Comparison of ENCODE assay signal across 37 cellular contexts in the genomic region with DNA sequence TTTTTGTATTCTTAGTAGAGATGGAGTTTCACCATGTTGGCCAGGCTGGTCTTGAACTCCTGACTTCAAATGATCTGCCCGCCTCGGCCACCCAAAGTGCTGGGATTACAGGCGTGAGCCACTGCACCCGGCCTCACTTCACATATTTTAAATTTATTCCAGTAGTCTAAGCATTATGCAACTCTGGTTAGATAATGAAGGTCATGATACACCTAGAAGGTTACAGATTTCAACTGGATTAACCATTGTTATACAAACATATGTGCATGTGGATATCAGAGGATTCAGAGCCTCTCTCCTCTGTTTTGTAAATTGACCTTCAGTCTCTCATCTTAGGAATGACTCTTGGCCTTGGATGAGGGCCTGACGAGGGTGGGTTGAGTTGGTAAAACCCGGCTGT.
DNase-seq lines count a peak whose midpoint lies in the region; ATAC-seq, FAIRE-seq and TF ChIP-seq lines count a peak whose summit lies in the region.
"Had no signal": no experiment of that assay in that cellular context is flagged by ENCODE, and none has a peak within 500 bp of the region (broad histone marks: within the 10 kb centered on the region; RNA-seq: fewer than 3 reads in every experiment).

No MANE protein-coding gene starts in this region.

- no peak overlapping the region for H3K4me3 Mint-ChIP-seq in GM23338
- H3K4me3 Mint-ChIP-seq: B cell; CD14-positive monocyte; CD4-positive, alpha-beta memory T cell; CD4-positive, alpha-beta T cell; CD4-positive, CD25-positive, alpha-beta regulatory T cell; CD8-positive, alpha-beta memory T cell; CD8-positive, alpha-beta T cell had no signal

- H3K9me3 Mint-ChIP-seq in GM23338 = no peaks in the 10 kb centered on the region

- no peaks in the 10 kb centered on the region for H3K36me3 Mint-ChIP-seq in GM23338 (ENCODE audit: low read depth)
- H3K36me3 Mint-ChIP-seq: CD14-positive monocyte; CD4-positive, alpha-beta memory T cell; CD4-positive, CD25-positive, alpha-beta regulatory T cell; CD8-positive, alpha-beta memory T cell; CD8-positive, alpha-beta T cell had no signal

- H3K9me2 ChIP-seq in GM23338 (ENCODE audit: insufficient read depth) = no peaks in the 10 kb centered on the region

- H2BK120ac ChIP-seq in IMR-90 (ENCODE audit: low read depth, low read length) = no peak overlapping the region
- no peak overlapping the region for H2BK120ac ChIP-seq in H1 (replicated peaks; ENCODE audit: low read depth, low read length)

- H4K20me1 ChIP-seq in GM23338 (replicated peaks; ENCODE audit: insufficient read depth) (no peaks in the 10 kb centered on the region), IMR-90 (ENCODE audit: insufficient read depth, low read length) (no peaks in the 10 kb centered on the region), K562 (replicated peaks; ENCODE audit: control insufficient read depth, insufficient read depth, low read length) (no peaks in the 10 kb centered on the region), H1 (replicated peaks in 1 of 2; ENCODE audit: control insufficient read depth in 1 of 2, insufficient read depth in 2 of 2, low read length in 2 of 2) (no peaks in the 10 kb centered on the region)
- H4K20me1 ChIP-seq: BLaER1; BLaER1 treated with 17β-estradiol and CSF1 and Interleukin-3, amounts not matched to agents 10 nM and 100 nM had no signal

- H3K56ac ChIP-seq in IMR-90 (ENCODE audit: extremely low read depth, insufficient read depth, low read length) (no peak overlapping the region), H1 (replicated peaks; ENCODE audit: insufficient read length, low read depth, low read length) (no peak overlapping the region)

- H3K79me1 ChIP-seq in IMR-90 (ENCODE audit: low read depth in 1 of 2, low read length in 2 of 2) = no peaks in the 10 kb centered on the region
- no peaks in the 10 kb centered on the region for H3K79me1 ChIP-seq in H1 (ENCODE audit: low read depth, low read length)

- peaks cover 6% of the 10 kb centered on the region for H3K27me3 Mint-ChIP-seq in GM23338 (ENCODE audit: insufficient read depth, low read depth, poor library complexity)
- H3K27me3 Mint-ChIP-seq: B cell; CD4-positive, alpha-beta T cell; CD4-positive, CD25-positive, alpha-beta regulatory T cell had no signal

- H3K9me3 ChIP-seq in IMR-90 (ENCODE audit: control insufficient read depth, insufficient read depth, low read length) (peaks cover 27% of the 10 kb centered on the region), K562 (replicated peaks; ENCODE audit: control insufficient read depth, insufficient read depth, low read depth, low read length) (no peaks in the 10 kb centered on the region), H1 (ENCODE audit: insufficient read depth in 2 of 2, low read depth in 1 of 2, low read length in 1 of 2) (no peaks in the 10 kb centered on the region)
- H3K9me3 ChIP-seq: A549; BE2C; BLaER1; BLaER1 treated with 17β-estradiol and CSF1 and Interleukin-3, amounts not matched to agents 10 nM and 100 nM; Caco-2 had no signal

- H2BK15ac ChIP-seq in IMR-90 (ENCODE audit: low read depth, low read length) = no peak overlapping the region
- no peak overlapping the region for H2BK15ac ChIP-seq in H1 (ENCODE audit: low read length)

- no peak for TF ChIP-seq EP300 in K562 (IDR thresholded peaks at IDR 0.05; ENCODE audit: low read length)
- no peak for TF ChIP-seq EP300 in H1 (IDR thresholded peaks at IDR 0.05; ENCODE audit: borderline replicate concordance in 1 of 2, low read depth in 2 of 2, low read length in 2 of 2)

- H2AFZ ChIP-seq in GM23338 = no peak overlapping the region
- no peak overlapping the region for H2AFZ ChIP-seq in IMR-90 (replicated peaks; ENCODE audit: low read length, poor library complexity)
- H2AFZ ChIP-seq in K562 (ENCODE audit: low read depth, low read length) = no peak overlapping the region
- no peak overlapping the region for H2AFZ ChIP-seq in H1 (ENCODE audit: low read length)

- H3K36me3 ChIP-seq in GM23338 (ENCODE audit: insufficient read depth) (no peaks in the 10 kb centered on the region), IMR-90 (ENCODE audit: control insufficient read depth, insufficient read depth, low read length) (no peaks in the 10 kb centered on the region), K562 (ENCODE audit: control insufficient read depth, insufficient read depth, low read length) (no peaks in the 10 kb centered on the region), H1 (ENCODE audit: control insufficient read depth in 2 of 4, insufficient read depth in 4 of 4, low read length in 3 of 4) (no peaks in the 10 kb centered on the region)
- H3K36me3 ChIP-seq: BLaER1; BLaER1 treated with 17β-estradiol and CSF1 and Interleukin-3, amounts not matched to agents 10 nM and 100 nM had no signal

- H3K27ac ChIP-seq in GM23338 (ENCODE audit: low read depth) (no peak overlapping the region), IMR-90 (ENCODE audit: insufficient read depth, low read length) (no peak overlapping the region), K562 (ENCODE audit: extremely low read depth, low read depth, low read length) (no peak overlapping the region), H1 (ENCODE audit: low read depth, low read length) (no peak overlapping the region), caudate nucleus (ENCODE audit: low read depth, low read length) (no peak overlapping the region)
- H3K27ac ChIP-seq: 22Rv1; A549; BLaER1; BLaER1 treated with 17β-estradiol and CSF1 and Interleukin-3, amounts not matched to agents 10 nM and 100 nM; C4-2B had no signal

- H2AK5ac ChIP-seq in IMR-90 (ENCODE audit: low read depth, low read length) = no peak overlapping the region
- H2AK5ac ChIP-seq in H1 (ENCODE audit: low read depth, low read length) = no peak overlapping the region

- H3K27ac Mint-ChIP-seq in GM23338 = no peak overlapping the region
- H3K27ac Mint-ChIP-seq: B cell; CD14-positive monocyte; CD4-positive, alpha-beta memory T cell; CD4-positive, alpha-beta T cell; CD4-positive, CD25-positive, alpha-beta regulatory T cell; CD8-positive, alpha-beta memory T cell; CD8-positive, alpha-beta T cell had no signal

- no peak overlapping the region for H3K14ac ChIP-seq in IMR-90 (replicated peaks; ENCODE audit: low read depth, low read length)
- no peak overlapping the region for H3K14ac ChIP-seq in H1 (ENCODE audit: insufficient read length)

- H3K4me1 Mint-ChIP-seq in GM23338 = peaks cover 33% of the 10 kb centered on the region
- H3K4me1 Mint-ChIP-seq: B cell; CD14-positive monocyte; CD4-positive, alpha-beta memory T cell; CD4-positive, CD25-positive, alpha-beta regulatory T cell; CD8-positive, alpha-beta memory T cell had no signal

- no peaks in the 10 kb centered on the region for H3K4me1 ChIP-seq in GM23338 (ENCODE audit: insufficient read depth)
- no peaks in the 10 kb centered on the region for H3K4me1 ChIP-seq in IMR-90 (ENCODE audit: control insufficient read depth, insufficient read depth, low read length)
- H3K4me1 ChIP-seq in K562 (replicated peaks in 1 of 2; ENCODE audit: control insufficient read depth in 2 of 2, insufficient read depth in 2 of 2, low read length in 2 of 2) = no peaks in the 10 kb centered on the region
- peaks cover 0 to 8% (median 3%) of the 10 kb centered on the region in 4 experiments; a peak in 3 of 7 replicates for H3K4me1 ChIP-seq in H1 (replicated peaks in 1 of 4; ENCODE audit: control insufficient read depth in 3 of 4, insufficient read depth in 4 of 4, low read length in 3 of 4)
- H3K4me1 ChIP-seq: A549, Caco-2 had no signal

- TF ChIP-seq POLR2A in IMR-90 (IDR thresholded peaks at IDR 0.05; ENCODE audit: low read depth, low read length) (no peak), K562 (conservative IDR thresholded peaks at IDR 0.05) (no peak), H1 (IDR thresholded peaks at IDR 0.05; ENCODE audit: control extremely low read depth in 1 of 2, low read depth in 2 of 2, low read length in 2 of 2) (no peak)

- H2BK12ac ChIP-seq in H1 (ENCODE audit: low read depth, low read length) = no peak overlapping the region

- TF ChIP-seq CTCF in GM23338 (conservative IDR thresholded peaks at IDR 0.05; ENCODE audit: low read depth in 2 of 2) = no peak
- TF ChIP-seq CTCF in IMR-90 (conservative IDR thresholded peaks at IDR 0.05; ENCODE audit: low read depth, low read length) = no peak
- TF ChIP-seq CTCF in K562 (IDR thresholded peaks at IDR 0.05 in 2 of 3, conservative IDR thresholded peaks at IDR 0.05 in 1 of 3; ENCODE audit: insufficient read depth in 2 of 3, low read depth in 1 of 3, low read length in 3 of 3) = no peak
- no peak for TF ChIP-seq CTCF in H1 (IDR thresholded peaks at IDR 0.05; ENCODE audit: control extremely low read depth in 1 of 3, insufficient read depth in 1 of 3, low read depth in 1 of 3, low read length in 3 of 3)

- WGBS in IMR-90 (ENCODE audit: extremely low coverage in 2 of 2, insufficient read length in 1 of 2), 2 experiments = no CpG with 5 or more reads among the region's 6 CpGs
- under 1% methylated on average over 6 of the region's 6 CpGs for WGBS in K562 (ENCODE audit: insufficient coverage, low coverage, missing lambda C conversion rate)
- WGBS in H1 (ENCODE audit: extremely low coverage in 1 of 2, insufficient coverage in 1 of 2, insufficient read length in 1 of 2, insufficient replicate concordance in 2 of 2, low coverage in 1 of 2, low lambda C conversion rate in 2 of 2, missing lambda C conversion rate in 1 of 2), 2 experiments = 90% methylated on average over 6 of the region's 6 CpGs; no CpG with 5 or more reads in 1 of the 2 experiments

- no peak overlapping the region for H2BK5ac ChIP-seq in IMR-90 (ENCODE audit: low read depth, low read length, poor library complexity, severe bottlenecking)
- no peak overlapping the region for H2BK5ac ChIP-seq in H1 (ENCODE audit: low read depth, low read length)

- H4K8ac ChIP-seq in IMR-90 (ENCODE audit: low read depth in 2 of 2, low read length in 2 of 2) (no peak overlapping the region), H1 (ENCODE audit: extremely low read depth, insufficient read depth, low read length) (no peak overlapping the region)

- FAIRE-seq in K562 (lab: Jason Lieb, UNC) = no peak
- FAIRE-seq in H1 (lab: Jason Lieb, UNC) = no peak
- FAIRE-seq: A204.1, A549, D721Med had no signal

- no peak overlapping the region for H3K4ac ChIP-seq in IMR-90 (ENCODE audit: low read depth, low read length)
- no peak overlapping the region for H3K4ac ChIP-seq in H1 (replicated peaks; ENCODE audit: insufficient read length, low read depth, low read length)

- dilution Hi-C loops in IMR-90 (cut with HindIII; ENCODE audit: low sequenced_read_pairs, unreplicated experiment) = no loop called here

- POLR2A ChIA-PET in IMR-90 (lab: Charles Lee; ENCODE audit: unreplicated experiment) = no interaction called here
- POLR2A ChIA-PET in K562 (lab: Yijun Ruan, JAX) = no interaction called here
- POLR2A ChIA-PET in H1 (lab: Charles Lee; ENCODE audit: partially characterized antibody) = no interaction called here

- TF ChIP-seq RAD21 in IMR-90 (IDR thresholded peaks at IDR 0.05; ENCODE audit: low read length) = no peak
- TF ChIP-seq RAD21 in K562 (CRISPR knock-in tag; conservative IDR thresholded peaks at IDR 0.05 in 1 of 2, IDR thresholded peaks at IDR 0.05 in 1 of 2) = no peak
- TF ChIP-seq RAD21 in H1 (IDR thresholded peaks at IDR 0.05 in 1 of 2, conservative IDR thresholded peaks at IDR 0.05 in 1 of 2; ENCODE audit: low read depth in 2 of 2, low read length in 2 of 2) = no peak

- DNase-seq in GM23338 (ENCODE audit: low spot score) = no peak
- no peak for DNase-seq in IMR-90
- DNase-seq in K562 (ENCODE audit: extremely low read depth in 1 of 4, low spot score in 3 of 4) = no peak
- no peak for DNase-seq in H1 (ENCODE audit: low read depth in 1 of 2, low spot score in 2 of 2)
- no peak for DNase-seq in GM03348 (ENCODE audit: low spot score)
- no peak for DNase-seq in putamen (ENCODE audit: low spot score)
- no peak for DNase-seq in caudate nucleus (lab: John Stamatoyannopoulos, UW)
- DNase-seq: 8988T; ACHN; AML-193; BE2C; C1 segment of cervical spinal cord; Caco-2; Calu3; CD4-positive, alpha-beta memory T cell; CD4-positive, alpha-beta T cell; CD4-positive, CD25-positive, alpha-beta regulatory T cell; CD8-positive, alpha-beta memory T cell; CD8-positive, alpha-beta T cell; COR-L47; DMS 273 treated with DMSO at 0.1 percent for 48 hours; DMS153; DMS53; DMS79; DMS79 treated with DMSO at 0.1 percent for 48 hours; DND-41; EL had no signal

- intact Hi-C loops in IMR-90 (cut with micrococcal nuclease) = no loop called here
- intact Hi-C loops in K562 (cut with micrococcal nuclease) = no loop called here

- CTCF ChIA-PET in IMR-90 (lab: Yijun Ruan, JAX) (no interaction called here), K562 (lab: Yijun Ruan, JAX; ENCODE audit: low intra/inter-chr PET ratio) (no interaction called here), H1 (lab: Charles Lee; ENCODE audit: partially characterized antibody) (interaction anchor here (1.2 kb wide), 1 partner anchor 9 kb away, joined by 3 read pairs; no protein-coding TSS in a partner anchor)

- in situ Hi-C loops in IMR-90 (cut with MboI; ENCODE audit: low sequenced_read_pairs) (no loop called here), K562 (cut with MboI) (no loop called here)

- H3K9ac ChIP-seq in IMR-90 (ENCODE audit: low read depth, low read length) = no peak overlapping the region
- H3K9ac ChIP-seq in K562 (ENCODE audit: insufficient read depth in 1 of 2, low read depth in 2 of 2, low read length in 2 of 2) = no peak overlapping the region
- no peak overlapping the region for H3K9ac ChIP-seq in H1 (replicated peaks in 1 of 4; ENCODE audit: extremely low read depth in 1 of 4, low read depth in 3 of 4, low read length in 3 of 4)
- H3K9ac ChIP-seq: BLaER1; BLaER1 treated with 17β-estradiol and CSF1 and Interleukin-3, amounts not matched to agents 10 nM and 100 nM had no signal

- no peak overlapping the region for H3K23ac ChIP-seq in IMR-90 (ENCODE audit: low read depth, low read length)
- no peak overlapping the region for H3K23ac ChIP-seq in H1 (ENCODE audit: insufficient read length)

- H3F3A ChIP-seq in GM23338 (replicated peaks; ENCODE audit: low read depth) = no peaks in the 10 kb centered on the region

- no peaks in the 10 kb centered on the region for H3K9me1 ChIP-seq in IMR-90 (ENCODE audit: insufficient read depth, low read length)
- H3K9me1 ChIP-seq in K562 (ENCODE audit: control insufficient read depth, insufficient read depth, low read length) = no peaks in the 10 kb centered on the region

- no peak overlapping the region for H2BK20ac ChIP-seq in IMR-90 (ENCODE audit: low read depth, low read length)
- H2BK20ac ChIP-seq in H1 (ENCODE audit: low read length) = no peak overlapping the region

- H4K91ac ChIP-seq in IMR-90 (ENCODE audit: insufficient read depth, low read depth, low read length) (no peak overlapping the region), H1 (replicated peaks; ENCODE audit: insufficient read length, low read length) (no peak overlapping the region)

- BruUV-seq in IMR-90 (replicated peaks; lab: Mats Ljungman, UMichigan) (no TSS peak), K562 (replicated peaks; lab: Mats Ljungman, UMichigan) (no TSS peak)

- H3K4me2 ChIP-seq in GM23338 (no peak overlapping the region), IMR-90 (ENCODE audit: low read depth, low read length) (no peak overlapping the region), K562 (ENCODE audit: insufficient read depth, low read length) (no peak overlapping the region), H1 (ENCODE audit: insufficient read depth in 1 of 2, low read depth in 2 of 2, low read length in 2 of 2) (no peak overlapping the region)
- H3K4me2 ChIP-seq: A549; BLaER1; BLaER1 treated with 17β-estradiol and CSF1 and Interleukin-3, amounts not matched to agents 10 nM and 100 nM had no signal

- no peak overlapping the region for H3K4me3 ChIP-seq in GM23338
- no peak overlapping the region for H3K4me3 ChIP-seq in IMR-90 (ENCODE audit: insufficient read depth, low read depth, low read length)
- H3K4me3 ChIP-seq in K562 = no peak overlapping the region
- no peak overlapping the region for H3K4me3 ChIP-seq in H1 (ENCODE audit: extremely low read depth in 1 of 4, insufficient read depth in 2 of 4, low read depth in 3 of 4, low read length in 4 of 4)
- H3K4me3 ChIP-seq: A549; BLaER1; BLaER1 treated with 17β-estradiol and CSF1 and Interleukin-3, amounts not matched to agents 10 nM and 100 nM had no signal

- peak; percentile 41 for ATAC-seq in GM23338
- ATAC-seq in IMR-90 (ENCODE audit: low read depth) = no peak
- no peak for ATAC-seq in K562
- ATAC-seq in HG03045 (IDR thresholded peaks at IDR 0.05; ENCODE audit: unreplicated experiment) = no peak
- ATAC-seq: A549; CD8-positive, alpha-beta T cell had no signal

- H3K23me2 ChIP-seq in H1 (ENCODE audit: low read depth, low read length) = no peaks in the 10 kb centered on the region

- H3K79me2 ChIP-seq in GM23338 (replicated peaks; ENCODE audit: insufficient read depth) (no peaks in the 10 kb centered on the region), K562 (ENCODE audit: control insufficient read depth, insufficient read depth, low read length) (no peaks in the 10 kb centered on the region), H1 (ENCODE audit: control insufficient read depth in 1 of 2, insufficient read depth in 2 of 2, low read length in 2 of 2) (no peaks in the 10 kb centered on the region)

- no peak overlapping the region for H2AK9ac ChIP-seq in IMR-90 (replicated peaks; ENCODE audit: low read depth, low read length, poor library complexity)

- no peak overlapping the region for H4K5ac ChIP-seq in IMR-90 (ENCODE audit: low read depth, low read length)
- H4K5ac ChIP-seq in H1 (ENCODE audit: insufficient read length, low read depth, low read length) = no peak overlapping the region

- H3K27me3 ChIP-seq in GM23338 (ENCODE audit: insufficient read depth) = no peaks in the 10 kb centered on the region
- no peaks in the 10 kb centered on the region for H3K27me3 ChIP-seq in IMR-90 (ENCODE audit: control insufficient read depth, insufficient read depth, low read length)
- peaks cover 10 to 18% of the 10 kb centered on the region in 2 experiments; a peak in 4 of 5 replicates for H3K27me3 ChIP-seq in K562 (ENCODE audit: control insufficient read depth in 2 of 2, insufficient read depth in 2 of 2, low read length in 2 of 2)
- H3K27me3 ChIP-seq in H1 (replicated peaks in 1 of 4; ENCODE audit: control insufficient read depth in 3 of 4, extremely low read depth in 1 of 4, insufficient read depth in 3 of 4, low read length in 3 of 4) = no peaks in the 10 kb centered on the region
- H3K27me3 ChIP-seq: BE2C; BLaER1; BLaER1 treated with 17β-estradiol and CSF1 and Interleukin-3, amounts not matched to agents 10 nM and 100 nM had no signal

- H3K18ac ChIP-seq in IMR-90 (ENCODE audit: low read depth, low read length) (no peak overlapping the region), H1 (ENCODE audit: extremely low read depth, low read length) (no peak overlapping the region)
